ENCODE assay signal across 8 cellular contexts in the genomic region with DNA sequence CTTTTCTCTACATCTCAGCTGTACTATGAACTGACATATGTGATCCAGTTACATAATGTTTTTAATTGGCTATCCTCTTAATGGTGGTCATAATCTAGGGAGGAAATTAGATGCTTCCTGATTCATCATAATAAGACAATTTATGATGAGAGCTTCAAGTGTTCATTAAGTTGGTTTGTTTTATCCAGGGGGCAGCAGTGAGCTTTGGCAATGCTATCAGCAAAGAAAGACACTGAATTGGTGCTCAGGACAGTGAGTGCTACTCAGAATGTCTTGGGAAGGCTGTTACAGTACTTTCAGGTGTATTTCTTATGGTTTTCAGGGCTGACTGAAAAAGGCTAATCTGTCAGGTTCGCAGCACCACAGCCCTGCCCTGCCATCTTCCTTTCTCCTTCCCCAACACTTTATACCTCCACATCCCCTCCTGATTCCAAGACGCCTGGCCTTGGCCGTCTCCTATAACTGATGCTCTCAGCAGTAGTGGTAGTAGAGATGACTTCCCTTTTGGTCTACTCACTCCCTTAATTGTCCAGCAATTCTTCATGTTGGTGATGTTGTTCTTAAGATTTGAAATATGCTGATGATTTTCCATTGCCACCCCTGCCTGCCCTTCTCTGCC.
DNase-seq lines count a peak whose midpoint lies in the region; ATAC-seq and TF ChIP-seq lines count a peak whose summit lies in the region.

No MANE protein-coding gene starts in this region.

- H3K9me3 ChIP-seq in DOHH2 (ENCODE audit: control insufficient read depth, insufficient read depth, low read length) (no peaks in the 10 kb centered on the region), gastroesophageal sphincter (no peaks in the 10 kb centered on the region)

- peaks cover 3 to 4% of the 10 kb centered on the region in 2 donors for H3K36me3 Mint-ChIP-seq in activated T-cell treated with anti-CD3 and anti-CD28 coated beads, Interleukin-2, amount 50 U/mL, for 72 hours (ENCODE audit: insufficient read depth in 2 of 2)

- no peaks in the 10 kb centered on the region for H3K79me2 ChIP-seq in DOHH2 (ENCODE audit: control insufficient read depth, low read length)

- no peak for TF ChIP-seq EP300 in gastroesophageal sphincter (IDR thresholded peaks at IDR 0.05)

- H3K4me2 ChIP-seq in DOHH2 (ENCODE audit: low read length), result no peak overlapping the region

- no peaks in the 10 kb centered on the region for H3K36me3 ChIP-seq in DOHH2 (ENCODE audit: control insufficient read depth, low read length)
- no peaks in the 10 kb centered on the region for H3K36me3 ChIP-seq in gastroesophageal sphincter

- H3K27ac Mint-ChIP-seq in activated T-cell treated with anti-CD3 and anti-CD28 coated beads, Interleukin-2, amount 50 U/mL, for 72 hours, result peak overlapping the region; percentile 63

- peak overlapping the region; percentile 69 to 76 for H3K4me3 Mint-ChIP-seq in activated T-cell treated with anti-CD3 and anti-CD28 coated beads, Interleukin-2, amount 50 U/mL, for 72 hours

- no peaks in the 10 kb centered on the region for H4K20me1 ChIP-seq in DOHH2 (ENCODE audit: control insufficient read depth, insufficient read depth, low read depth, low read length)

- no peaks in the 10 kb centered on the region for H3F3A ChIP-seq in DOHH2 (ENCODE audit: control insufficient read depth, insufficient read depth)

- H3K4me1 Mint-ChIP-seq in activated T-cell treated with anti-CD3 and anti-CD28 coated beads, Interleukin-2, amount 50 U/mL, for 72 hours (ENCODE audit: low read depth), result peaks cover 90% of the 10 kb centered on the region

- no peak overlapping the region for H3K27ac ChIP-seq in DOHH2 (ENCODE audit: low read depth, low read length)
- H3K27ac ChIP-seq in gastroesophageal sphincter, result no peak overlapping the region

- H3K9me3 Mint-ChIP-seq in activated T-cell treated with anti-CD3 and anti-CD28 coated beads, Interleukin-2, amount 50 U/mL, for 72 hours, result peaks cover 1 to 5% of the 10 kb centered on the region in 2 donors

- DNase-seq in NCI-H748 treated with DMSO at 0.1 percent for 48 hours (lab: John Stamatoyannopoulos, UW) (peak; percentile 38), renal cortical epithelial cell (ENCODE audit: low read depth) (peak; percentile 75), HuH-7.5 (ENCODE audit: low spot score) (no peak)
- DNase-seq in activated T-cell treated with anti-CD3 and anti-CD28 coated beads, Interleukin-2, amount 50 U/mL, for 72 hours, result peak; percentile 73 to 79

- H3K27me3 Mint-ChIP-seq in activated T-cell treated with anti-CD3 and anti-CD28 coated beads, Interleukin-2, amount 50 U/mL, for 72 hours (ENCODE audit: low read depth), result no peaks in the 10 kb centered on the region

- H3K9me2 ChIP-seq in DOHH2 (replicated peaks; ENCODE audit: control insufficient read depth, low read length), result no peaks in the 10 kb centered on the region

- H3K27me3 ChIP-seq in DOHH2 (ENCODE audit: control insufficient read depth, low read length) (no peaks in the 10 kb centered on the region), gastroesophageal sphincter (no peaks in the 10 kb centered on the region)

- H3K4me1 ChIP-seq in DOHH2 (ENCODE audit: control insufficient read depth, low read length) (peaks cover 10% of the 10 kb centered on the region), gastroesophageal sphincter (peaks cover 3 to 37% (median 7%) of the 10 kb centered on the region in 3 donors)

- 60 to 98% methylated on average over 2 to 3 of the region's 3 CpGs for WGBS in gastroesophageal sphincter (ENCODE audit: low coverage in 1 of 2), 2 donors

- H3K4me3 ChIP-seq in DOHH2 (ENCODE audit: low read length) (no peak overlapping the region), gastroesophageal sphincter (no peak overlapping the region)

- TF ChIP-seq POLR2A in gastroesophageal sphincter (IDR thresholded peaks at IDR 0.05), result no peak

- TF ChIP-seq CTCF in DOHH2 (IDR thresholded peaks at IDR 0.05; ENCODE audit: low read depth, low read length, poor library complexity, severe bottlenecking) (peak; percentile 75), gastroesophageal sphincter (IDR thresholded peaks at IDR 0.05) (peak; percentile 37 to 62 (median 50))

- ATAC-seq in GM21717 (IDR thresholded peaks at IDR 0.05; ENCODE audit: unreplicated experiment) (peak; percentile 54), gastroesophageal sphincter (peak; percentile 42), HG03469 (IDR thresholded peaks at IDR 0.05; ENCODE audit: unreplicated experiment) (no peak)
- ATAC-seq in activated T-cell treated with anti-CD3 and anti-CD28 coated beads, Interleukin-2, amount 50 U/mL, for 72 hours (replicated peaks in 1 of 2), result peak; percentile 78 to 84
